Comparison of ENCODE assay signal across 29 cellular contexts in the genomic region with DNA sequence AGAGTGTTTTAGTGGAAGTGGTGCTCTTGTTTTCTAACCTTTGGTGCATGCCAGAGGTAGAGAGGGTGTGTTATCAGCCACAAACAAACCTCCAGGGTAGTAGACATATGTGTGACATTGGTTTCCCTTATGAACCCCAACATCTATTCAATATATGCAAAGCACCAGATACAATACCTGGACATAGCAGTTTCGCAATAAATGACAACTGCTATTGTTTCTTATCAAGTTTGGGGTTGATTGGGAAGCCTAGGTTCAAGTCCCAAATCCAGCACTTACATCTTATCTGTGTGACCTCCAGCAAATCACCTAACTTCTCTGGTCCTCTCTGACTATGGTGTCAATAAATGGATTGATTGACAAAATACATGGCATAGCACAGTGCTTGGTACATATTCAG.
"Had no signal": no experiment of that assay in that cellular context is flagged by ENCODE, and none has a peak within 500 bp of the region (broad histone marks: within the 10 kb centered on the region; RNA-seq: fewer than 3 reads in every experiment).

No MANE protein-coding gene starts in this region.

- H3K4me3 Mint-ChIP-seq: stimulated activated effector memory CD8-positive, alpha-beta T cell treated with anti-CD3 and anti-CD28 coated beads, Interleukin-12 subunit alpha, Interleukin-12 subunit beta, amount 100 ng/mL, for 72 hours; stimulated activated memory B cell treated with anti-CD40 and anti-IgM and Interleukin-4, amounts not matched to agents 10 μg/mL and 1 μg/mL and 100 μg/mL, for 72 hours; stimulated activated naive B cell treated with anti-CD40 and anti-IgM and Interleukin-4, amounts not matched to agents 10 μg/mL and 1 μg/mL and 100 μg/mL, for 72 hours; stimulated activated naive CD8-positive, alpha-beta T cell treated with anti-CD3 and anti-CD28 coated beads, Interleukin-15, amount 100 ng/mL, for 72 hours; stimulated activated naive CD8-positive, alpha-beta T cell treated with anti-CD3 and anti-CD28 coated beads, Interleukin-15, Interleukin-2, amounts not matched to agents 100 ng/mL and 50 ng/mL, for 24 hours; type B pancreatic cell had no signal

- H3K9me3 Mint-ChIP-seq: stimulated activated effector memory CD8-positive, alpha-beta T cell treated with anti-CD3 and anti-CD28 coated beads, Interleukin-12 subunit alpha, Interleukin-12 subunit beta, amount 100 ng/mL, for 72 hours; stimulated activated memory B cell treated with anti-CD40 and anti-IgM and Interleukin-4, amounts not matched to agents 10 μg/mL and 1 μg/mL and 100 μg/mL, for 72 hours; stimulated activated naive CD8-positive, alpha-beta T cell treated with anti-CD3 and anti-CD28 coated beads, Interleukin-15, amount 100 ng/mL, for 72 hours; type B pancreatic cell had no signal

- H3K9me3 ChIP-seq: stomach, suprapubic skin, testis, thoracic aorta, thyroid gland, tibial artery, tibial nerve, transverse colon, upper lobe of left lung, upper lobe of right lung, uterus, vagina had no signal

- FAIRE-seq: urothelium cell line had no signal

- H3K36me3 ChIP-seq: stomach, suprapubic skin, thoracic aorta, thyroid gland, tibial artery, tibial nerve, transverse colon, upper lobe of left lung, upper lobe of right lung, uterus, vagina had no signal

- H3K4me3 ChIP-seq: stomach, suprapubic skin, testis, thoracic aorta, thyroid gland, tibial artery, tibial nerve, transverse colon, upper lobe of left lung, upper lobe of right lung, uterus, vagina had no signal

- H3K4me1 ChIP-seq: stomach, suprapubic skin, testis, thyroid gland, tibial artery, transverse colon, upper lobe of left lung, upper lobe of right lung, uterus, vagina had no signal

- DNase-seq: stimulated activated CD4-positive, alpha-beta T cell treated with anti-CD3 and anti-CD28 coated beads, Interleukin-2, amount 100 ng/mL, for 48 hours; stimulated activated CD4-positive, alpha-beta T cell treated with anti-CD3 and anti-CD28 coated beads, Interleukin-4, amount 100 ng/mL, for 1 hour; stimulated activated CD4-positive, alpha-beta T cell treated with anti-CD3 and anti-CD28 coated beads, Interleukin-4, amount 100 ng/mL, for 24 hours; stimulated activated CD4-positive, alpha-beta T cell treated with anti-CD3 and anti-CD28 coated beads, Interleukin-4, amount 100 ng/mL, for 4 hours; stimulated activated CD8-positive, alpha-beta memory T cell treated with anti-CD3 and anti-CD28 coated beads, Interleukin-4, amount 100 ng/mL, for 48 hours; stimulated activated naive B cell treated with anti-CD40 and anti-IgM and Interleukin-4, amounts not matched to agents 10 μg/mL and 1 μg/mL and 100 μg/mL, for 72 hours; stimulated activated naive CD4-positive, alpha-beta T cell; stimulated activated naive CD4-positive, alpha-beta T cell treated with Interleukin-2 at 50 U/mL for 16 hours; stimulated activated naive CD8-positive, alpha-beta T cell treated with anti-CD3 and anti-CD28 coated beads, Interleukin-15, amount 100 ng/mL, for 72 hours; stimulated activated naive CD8-positive, alpha-beta T cell treated with anti-CD3 and anti-CD28 coated beads, Interleukin-15, Interleukin-2, amounts not matched to agents 100 U/mL and 50 U/mL, for 24 hours; stomach; substantia nigra; testis; thyroid gland; tibial artery; transverse colon; trophoblast cell; upper lobe of left lung; upper lobe of right lung; uterus had no signal

- H3K27ac ChIP-seq: stomach, suprapubic skin, testis, thoracic aorta, thyroid gland, tibial artery, tibial nerve, transverse colon, upper lobe of left lung, upper lobe of right lung, uterus, vagina had no signal

- ATAC-seq: stimulated activated memory B cell treated with anti-CD40 and anti-IgM and Interleukin-4, amounts not matched to agents 10 μg/mL and 1 μg/mL and 100 μg/mL, for 72 hours; stimulated activated naive B cell treated with anti-CD40 and anti-IgM and Interleukin-4, amounts not matched to agents 10 μg/mL and 1 μg/mL and 100 μg/mL, for 72 hours; stimulated activated naive CD8-positive, alpha-beta T cell treated with anti-CD3 and anti-CD28 coated beads, Interleukin-15, amount 100 ng/mL, for 72 hours; stimulated activated naive CD8-positive, alpha-beta T cell treated with anti-CD3 and anti-CD28 coated beads, Interleukin-15, Interleukin-2, amounts not matched to agents 100 U/mL and 50 U/mL, for 24 hours; upper lobe of right lung had no signal

- H3K27me3 ChIP-seq: stomach, suprapubic skin, testis, thyroid gland, tibial artery, tibial nerve, transverse colon, upper lobe of left lung, upper lobe of right lung, uterus, vagina had no signal

- H3K36me3 Mint-ChIP-seq: stimulated activated effector memory CD8-positive, alpha-beta T cell treated with anti-CD3 and anti-CD28 coated beads, Interleukin-12 subunit alpha, Interleukin-12 subunit beta, amount 100 ng/mL, for 72 hours; stimulated activated memory B cell treated with anti-CD40 and anti-IgM and Interleukin-4, amounts not matched to agents 10 μg/mL and 1 μg/mL and 100 μg/mL, for 72 hours; stimulated activated naive B cell treated with anti-CD40 and anti-IgM and Interleukin-4, amounts not matched to agents 10 μg/mL and 1 μg/mL and 100 μg/mL, for 72 hours; type B pancreatic cell had no signal

- H3K4me1 Mint-ChIP-seq: stimulated activated effector memory CD8-positive, alpha-beta T cell treated with anti-CD3 and anti-CD28 coated beads, Interleukin-12 subunit alpha, Interleukin-12 subunit beta, amount 100 ng/mL, for 72 hours; stimulated activated naive B cell treated with anti-CD40 and anti-IgM and Interleukin-4, amounts not matched to agents 10 μg/mL and 1 μg/mL and 100 μg/mL, for 72 hours; stimulated activated naive CD8-positive, alpha-beta T cell treated with anti-CD3 and anti-CD28 coated beads, Interleukin-15, amount 100 ng/mL, for 72 hours had no signal

- H3K27ac Mint-ChIP-seq: stimulated activated effector memory CD8-positive, alpha-beta T cell treated with anti-CD3 and anti-CD28 coated beads, Interleukin-12 subunit alpha, Interleukin-12 subunit beta, amount 100 ng/mL, for 72 hours; stimulated activated memory B cell treated with anti-CD40 and anti-IgM and Interleukin-4, amounts not matched to agents 10 μg/mL and 1 μg/mL and 100 μg/mL, for 72 hours; stimulated activated naive B cell treated with anti-CD40 and anti-IgM and Interleukin-4, amounts not matched to agents 10 μg/mL and 1 μg/mL and 100 μg/mL, for 72 hours; stimulated activated naive CD8-positive, alpha-beta T cell treated with anti-CD3 and anti-CD28 coated beads, Interleukin-15, amount 100 ng/mL, for 72 hours; stimulated activated naive CD8-positive, alpha-beta T cell treated with anti-CD3 and anti-CD28 coated beads, Interleukin-15, Interleukin-2, amounts not matched to agents 100 ng/mL and 50 ng/mL, for 24 hours; type B pancreatic cell had no signal
